ENCODE assay signal across 8 cellular contexts in genomic region chr10:43420369-43421200, GRCh38. TPM values are rescaled to one million over a fixed set of nuclear protein-coding genes. Genes with fewer than 3 reads are reported as not detected.
A peak's percentile ranks its signal among the peaks of the same experiment; 100 is the strongest.
DNase-seq lines count a peak whose midpoint lies in the region; ATAC-seq and TF ChIP-seq lines count a peak whose summit lies in the region.

No MANE protein-coding gene starts in this region.

- peak; percentile 14 for TF ChIP-seq CTCF in AG09309 (IDR thresholded peaks at IDR 0.05; ENCODE audit: control insufficient read depth, insufficient read depth, low read depth, low read length, missing control alignments)
- no peak for TF ChIP-seq CTCF in lung (IDR thresholded peaks at IDR 0.05; ENCODE audit: control extremely low read depth, extremely low read depth)

- ATAC-seq in GM18861 (IDR thresholded peaks at IDR 0.05; ENCODE audit: unreplicated experiment) (peak; percentile 88), HG03064 (IDR thresholded peaks at IDR 0.05; ENCODE audit: low read depth, unreplicated experiment) (peak; percentile 74), lung (ENCODE audit: insufficient read depth, low FRiP score) (peak; percentile 96)

- H3K27me3 ChIP-seq in lung (ENCODE audit: control insufficient read depth, insufficient read depth) = no peaks in the 10 kb centered on the region

- H3K9me3 ChIP-seq in lung (ENCODE audit: control insufficient read depth in 2 of 2, insufficient read depth in 1 of 2, low read length in 1 of 2) = no peaks in the 10 kb centered on the region

- DNase-seq in AG09309 (ENCODE audit: low read depth) (no peak), NCI-H69 (lab: John Stamatoyannopoulos, UW) (peak; percentile 80), lung (ENCODE audit: low spot score) (peak; percentile 85)
- peak; percentile 60 to 70 for DNase-seq in activated CD8-positive, alpha-beta memory T cell treated with anti-CD3 and anti-CD28 coated beads for 1 hour (ENCODE audit: extremely low read depth in 1 of 2, low read depth in 1 of 2)
- DNase-seq in effector CD8-positive, alpha-beta T cell (lab: John Stamatoyannopoulos, UW) = peak; percentile 66
- peak; percentile 70 to 81 (median 72) for DNase-seq in stimulated activated CD4-positive, alpha-beta T cell treated with anti-CD3 and anti-CD28 coated beads, TNF-alpha, amount 100 ng/mL, for 48 hours (ENCODE audit: low read depth in 3 of 3)

- peak overlapping the region; percentile 62 for H3K4me3 ChIP-seq in AG09309 (ENCODE audit: control insufficient read depth, low read depth, low read length)
- peak overlapping the region; percentile 28 for H3K4me3 ChIP-seq in lung

- H3K4me1 ChIP-seq in lung (ENCODE audit: control insufficient read depth in 2 of 2, insufficient read depth in 2 of 2, low read length in 2 of 2) = peaks cover 0 to 2% of the 10 kb centered on the region in 2 donors

- 0 to 1% methylated on average over 53 to 63 of the region's 63 CpGs for WGBS in lung, 2 donors

- no peaks in the 10 kb centered on the region for H3K36me3 ChIP-seq in lung (ENCODE audit: control insufficient read depth in 2 of 2, insufficient read depth in 2 of 2, low read length in 2 of 2)

- peak overlapping the region; percentile 94 for H3K27ac ChIP-seq in lung (ENCODE audit: low read depth in 1 of 2, low read length in 1 of 2)

RNA-seq across cellular contexts. Expression of gene HNRNPF, which starts 11.6 kb away (rescaled TPM):
- total RNA-seq in lung = 100 to 1,000 TPM; 130 to 221 TPM
- 100 to 1,000 TPM in 1 of 2 donors, 10 to 100 TPM in 1; 79.1 to 237 TPM for polyA plus RNA-seq in lung

RNA-seq across cellular contexts. Expression of gene ZNF487, which starts 16.3 kb away (rescaled TPM):
- 10 to 100 TPM in 1 of 2 donors, 1 to 10 TPM in 1; 9.6 to 25.4 TPM for total RNA-seq in lung
- polyA plus RNA-seq in lung = 1 to 10 TPM; 8.4 to 8.6 TPM

RNA-seq across cellular contexts. Expression of gene FXYD4, which starts 49.1 kb away (rescaled TPM):
- 1 to 10 TPM in 1 of 2 donors, not detected in 1; 3.9 TPM for total RNA-seq in lung
- polyA plus RNA-seq in lung = 1 to 10 TPM in 1 of 2 donors, under 1 TPM in 1; 0.65 to 2.9 TPM
